ENCODE assay signal across 8 cellular contexts in genomic region chr1:39105061-39105840, GRCh38.
DNase-seq lines count a peak whose midpoint lies in the region; ATAC-seq and TF ChIP-seq lines count a peak whose summit lies in the region.

No MANE protein-coding gene starts in this region.

- H2AFZ ChIP-seq in MM.1S (ENCODE audit: low read length): peak overlapping the region; percentile 91

- peaks cover 33% of the 10 kb centered on the region for H4K20me1 ChIP-seq in BLaER1
- H4K20me1 ChIP-seq in MM.1S (ENCODE audit: insufficient read depth, low read length): no peaks in the 10 kb centered on the region

- peaks cover 29% of the 10 kb centered on the region for H3K79me2 ChIP-seq in MM.1S (ENCODE audit: low read length)

- peak overlapping the region; percentile 95 for H3K27ac ChIP-seq in BLaER1
- H3K27ac ChIP-seq in MM.1S (ENCODE audit: low read length): no peak overlapping the region
- peak overlapping the region; percentile 95 for H3K27ac ChIP-seq in colonic mucosa

- H3K4me3 ChIP-seq in BLaER1 (peak overlapping the region; percentile 96), MM.1S (ENCODE audit: low read length) (peak overlapping the region; percentile 81), colonic mucosa (peak overlapping the region; percentile 75)

- peaks cover 62% of the 10 kb centered on the region for H3K4me1 ChIP-seq in BLaER1
- H3K4me1 ChIP-seq in MM.1S (ENCODE audit: low read length): peaks cover 9% of the 10 kb centered on the region
- peaks cover 7% of the 10 kb centered on the region for H3K4me1 ChIP-seq in colonic mucosa

- intact Hi-C loops in colonic mucosa (cut with DNase I): no loop called here

- H3K9me3 ChIP-seq in BLaER1 (no peaks in the 10 kb centered on the region), MM.1S (replicated peaks; ENCODE audit: insufficient read depth, low read length) (no peaks in the 10 kb centered on the region), colonic mucosa (no peaks in the 10 kb centered on the region)

- peak; percentile 57 for DNase-seq in MM.1S
- peak; percentile 48 for DNase-seq in activated CD4-positive, alpha-beta T cell treated with anti-CD3 and anti-CD28 coated beads for 1 hour
- peak; percentile 82 for DNase-seq in colonic mucosa
- peak; percentile 86 for DNase-seq in left lobe of liver (ENCODE audit: low spot score)
- DNase-seq in stimulated activated CD4-positive, alpha-beta T cell treated with anti-CD3 and anti-CD28 coated beads, Interleukin-4, amount 100 ng/mL, for 24 hours: peak; percentile 60

- H3K4me2 ChIP-seq in BLaER1 (peak overlapping the region; percentile 97), MM.1S (ENCODE audit: low read depth, low read length) (peak overlapping the region; percentile 68; the same call in 1 of the 2 replicates)

- H3F3A ChIP-seq in MM.1S (ENCODE audit: insufficient read depth, low read length): peaks cover 14% of the 10 kb centered on the region

- TF ChIP-seq CTCF in MM.1S (IDR thresholded peaks at IDR 0.05; ENCODE audit: low read length): no peak
- no peak for TF ChIP-seq CTCF in colonic mucosa (IDR thresholded peaks at IDR 0.05)

- H3K9ac ChIP-seq in BLaER1: peak overlapping the region; percentile 95
- H3K9ac ChIP-seq in MM.1S (ENCODE audit: low read length): peak overlapping the region; percentile 57; the same call in 1 of the 2 replicates
- H3K9ac ChIP-seq in colonic mucosa (ENCODE audit: low read depth in 2 of 2, low read length in 2 of 2): peak overlapping the region; percentile 64 to 82

- H3K27me3 ChIP-seq in BLaER1 (no peaks in the 10 kb centered on the region), MM.1S (replicated peaks; ENCODE audit: insufficient read depth, low read length) (no peaks in the 10 kb centered on the region), colonic mucosa (no peaks in the 10 kb centered on the region)

- peak; percentile 49 for ATAC-seq in GM19372 (IDR thresholded peaks at IDR 0.05; ENCODE audit: low read depth, unreplicated experiment)
- peak; percentile 85 for ATAC-seq in left lobe of liver
- ATAC-seq in GM18519 (IDR thresholded peaks at IDR 0.05; ENCODE audit: low FRiP score, unreplicated experiment): no peak

- H3K9me2 ChIP-seq in MM.1S (replicated peaks; ENCODE audit: insufficient read depth, low read length): no peaks in the 10 kb centered on the region

- no peaks in the 10 kb centered on the region for H3K36me3 ChIP-seq in BLaER1
- no peaks in the 10 kb centered on the region for H3K36me3 ChIP-seq in MM.1S (replicated peaks; ENCODE audit: insufficient read depth, low read length)
- H3K36me3 ChIP-seq in colonic mucosa: no peaks in the 10 kb centered on the region
